30 cellular contexts compared by ENCODE assay signal in the genomic region with DNA sequence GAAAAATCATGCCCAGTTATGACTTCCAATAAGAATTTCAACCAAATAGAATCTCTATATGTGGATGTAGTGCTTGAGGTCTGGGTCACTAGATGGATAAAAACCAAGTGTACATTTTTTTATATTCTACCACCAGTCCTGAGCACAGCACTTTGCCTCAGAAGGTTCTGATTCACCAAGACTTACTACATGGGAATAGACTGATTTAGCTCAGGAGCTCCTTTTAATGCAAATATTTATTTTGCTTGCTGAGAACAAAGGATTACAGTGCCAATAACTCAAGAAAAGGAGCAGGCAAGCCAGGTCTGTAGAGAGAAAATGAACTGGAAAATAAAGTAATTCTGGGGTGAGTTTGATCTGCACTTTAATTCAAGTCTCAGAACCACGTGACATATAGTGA. TPM values are rescaled to one million over a fixed set of nuclear protein-coding genes. Genes with fewer than 3 reads are reported as not detected.
"Had no signal": no experiment of that assay in that cellular context is flagged by ENCODE, and none has a peak within 500 bp of the region (broad histone marks: within the 10 kb centered on the region; RNA-seq: fewer than 3 reads in every experiment).

No MANE protein-coding gene starts in this region.

- H3K9me3 Mint-ChIP-seq: activated CD4-positive, alpha-beta T cell treated with anti-CD3 and anti-CD28 coated beads, Interleukin-2, amount 10 ng/mL, durations not matched to agents 24 days and 14 days; activated CD8-positive, alpha-beta T cell treated with anti-CD3 and anti-CD28 coated beads for 36 hours; activated naive CD8-positive, alpha-beta T cell treated with anti-CD3 and anti-CD28 coated beads, Interleukin-2, amount 10 ng/mL, durations not matched to agents 7 days and 5 days; activated T-cell treated with anti-CD3 and anti-CD28 coated beads, Interleukin-2, amount 50 U/mL, for 72 hours; activated T-helper 17 cell treated with anti-CD3 and anti-CD28 coated beads, Interleukin-2, amount 50 U/mL, for 72 hours; brain had no signal

- ATAC-seq: activated CD8-positive, alpha-beta T cell treated with anti-CD3 and anti-CD28 coated beads for 36 hours; activated T-cell treated with anti-CD3 and anti-CD28 coated beads, Interleukin-2, amount 50 U/mL, for 72 hours; activated T-helper 17 cell treated with anti-CD3 and anti-CD28 coated beads, Interleukin-2, amount 50 U/mL, for 72 hours had no signal

- H3K4me3 ChIP-seq: ascending aorta had no signal

- H3K4me1 ChIP-seq: ascending aorta had no signal

- H3K4me1 Mint-ChIP-seq: activated CD4-positive, alpha-beta T cell treated with anti-CD3 and anti-CD28 coated beads, Interleukin-2, amount 10 ng/mL, durations not matched to agents 24 days and 14 days; activated naive CD8-positive, alpha-beta T cell treated with anti-CD3 and anti-CD28 coated beads, Interleukin-2, amount 10 ng/mL, durations not matched to agents 7 days and 5 days; activated T-helper 17 cell treated with anti-CD3 and anti-CD28 coated beads, Interleukin-2, amount 50 U/mL, for 72 hours had no signal

- H3K27ac Mint-ChIP-seq: activated CD4-positive, alpha-beta T cell treated with anti-CD3 and anti-CD28 coated beads, Interleukin-2, amount 10 ng/mL, durations not matched to agents 24 days and 14 days; activated CD8-positive, alpha-beta T cell treated with anti-CD3 and anti-CD28 coated beads for 36 hours; activated naive CD8-positive, alpha-beta T cell treated with anti-CD3 and anti-CD28 coated beads, Interleukin-2, amount 10 ng/mL, durations not matched to agents 7 days and 5 days; activated T-cell treated with anti-CD3 and anti-CD28 coated beads, Interleukin-2, amount 50 U/mL, for 72 hours; activated T-helper 17 cell treated with anti-CD3 and anti-CD28 coated beads, Interleukin-2, amount 50 U/mL, for 72 hours; brain had no signal

- H3K27me3 ChIP-seq: ascending aorta had no signal

- H3K36me3 Mint-ChIP-seq: activated naive CD8-positive, alpha-beta T cell treated with anti-CD3 and anti-CD28 coated beads, Interleukin-2, amount 10 ng/mL, durations not matched to agents 7 days and 5 days; brain had no signal

- H3K27me3 Mint-ChIP-seq: activated CD4-positive, alpha-beta T cell treated with anti-CD3 and anti-CD28 coated beads, Interleukin-2, amount 10 ng/mL, durations not matched to agents 24 days and 14 days; activated CD8-positive, alpha-beta T cell treated with anti-CD3 and anti-CD28 coated beads for 36 hours; activated T-helper 17 cell treated with anti-CD3 and anti-CD28 coated beads, Interleukin-2, amount 50 U/mL, for 72 hours; brain had no signal

- H3K4me3 Mint-ChIP-seq: activated CD4-positive, alpha-beta T cell treated with anti-CD3 and anti-CD28 coated beads, Interleukin-2, amount 10 ng/mL, durations not matched to agents 24 days and 14 days; activated CD8-positive, alpha-beta T cell treated with anti-CD3 and anti-CD28 coated beads for 36 hours; activated naive CD8-positive, alpha-beta T cell treated with anti-CD3 and anti-CD28 coated beads, Interleukin-2, amount 10 ng/mL, durations not matched to agents 7 days and 5 days; activated T-cell treated with anti-CD3 and anti-CD28 coated beads, Interleukin-2, amount 50 U/mL, for 72 hours; activated T-helper 17 cell treated with anti-CD3 and anti-CD28 coated beads, Interleukin-2, amount 50 U/mL, for 72 hours; brain had no signal

- DNase-seq: activated CD4-positive, alpha-beta T cell treated with anti-CD3 and anti-CD28 coated beads, Interleukin-2, amount 10 ng/mL, durations not matched to agents 24 days and 14 days; activated CD4-positive, alpha-beta T cell treated with anti-CD3 and anti-CD28 coated beads, Interleukin-2, amount 50 U/mL, for 4 hours; activated CD4-positive, CD25-positive, alpha-beta regulatory T cell; activated CD8-positive, alpha-beta T cell treated with anti-CD3 and anti-CD28 coated beads for 36 hours; activated effector memory CD4-positive, alpha-beta T cell treated with anti-CD3 and anti-CD28 coated beads, Interleukin-2, amount 50 U/mL, for 16 hours; activated naive CD4-positive, alpha-beta T cell; activated naive CD4-positive, alpha-beta T cell treated with anti-CD3 and anti-CD28 coated beads, Interleukin-2, amount 50 U/mL, for 16 hours; activated naive CD8-positive, alpha-beta T cell treated with anti-CD3 and anti-CD28 coated beads, Interleukin-2, amount 10 ng/mL, durations not matched to agents 7 days and 5 days; activated T-cell treated with anti-CD3 and anti-CD28 coated beads, Interleukin-2, amount 50 U/mL, for 1 hour; activated T-cell treated with anti-CD3 and anti-CD28 coated beads, Interleukin-2, amount 50 U/mL, for 72 hours; amygdala; central memory CD4-positive, alpha-beta T cell; NCI-H1092 treated with DMSO at 0.1 percent for 48 hours; NCI-H1417; NCI-H146; NCI-H187; NCI-H2029 treated with DMSO at 0.1 percent for 48 hours; NCI-H2107; NCI-H2171; NCI-H510A treated with DMSO at 0.1 percent for 48 hours; Right ventricle myocardium superior; SW 1271; T-helper 1 cell; T-helper 2 cell; T-helper 9 cell; WERI-Rb-1 had no signal

- H3K36me3 ChIP-seq: ascending aorta, WERI-Rb-1 had no signal

- H3K9me3 ChIP-seq: ascending aorta had no signal

- H3K27ac ChIP-seq: ascending aorta, KMS-11, WERI-Rb-1 had no signal

RNA-seq across cellular contexts. Expression of a gene that starts 6.4 kb away (rescaled TPM):
- total RNA-seq: activated T-cell treated with anti-CD3 and anti-CD28 coated beads, Interleukin-2, amount 50 U/mL, for 72 hours; activated T-helper 17 cell treated with anti-CD3 and anti-CD28 coated beads, Interleukin-2, amount 50 U/mL, for 72 hours had no signal
